In the genomic region with DNA sequence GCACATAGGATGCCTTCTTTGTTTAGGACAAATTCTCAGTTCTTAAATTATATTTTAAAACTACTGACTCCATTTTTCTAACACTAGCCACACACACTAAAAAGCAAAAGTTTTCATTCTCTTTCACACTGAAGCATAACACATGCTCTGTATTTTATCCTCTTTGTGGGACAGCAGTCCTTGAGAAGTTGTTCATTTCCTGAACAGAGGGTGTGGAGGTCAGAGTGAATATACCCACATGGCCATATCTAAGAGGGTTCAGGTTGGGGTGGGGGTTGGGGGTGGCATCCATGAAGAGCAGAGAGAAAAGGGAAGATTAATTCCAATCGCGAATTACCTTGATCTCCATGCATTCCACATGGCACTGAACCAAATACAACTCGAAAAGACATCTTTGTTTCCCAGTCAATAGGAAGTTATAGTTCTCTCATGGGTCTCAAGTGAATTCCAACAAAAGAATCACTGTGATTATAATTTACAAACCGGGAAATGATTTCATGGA, we compare ENCODE assay signal across 35 cellular contexts. TPM values are rescaled to one million over a fixed set of nuclear protein-coding genes. Genes with fewer than 3 reads are reported as not detected.
DNase-seq lines count a peak whose midpoint lies in the region; ATAC-seq and TF ChIP-seq lines count a peak whose summit lies in the region.
"Had no signal": no experiment of that assay in that cellular context is flagged by ENCODE, and none has a peak within 500 bp of the region (broad histone marks: within the 10 kb centered on the region; RNA-seq: fewer than 3 reads in every experiment).

No MANE protein-coding gene starts in this region.

- no peaks in the 10 kb centered on the region for H3K79me2 ChIP-seq in KMS-11 (ENCODE audit: insufficient read depth, low read depth)

- no peak overlapping the region for H2BK12ac ChIP-seq in mesenchymal stem cell (ENCODE audit: low read length in 2 of 2)

- H3K9ac ChIP-seq in KMS-11: no peak overlapping the region
- H3K9ac ChIP-seq in mesenchymal stem cell (ENCODE audit: low read length): peak overlapping the region; percentile 79
- H3K9ac ChIP-seq: BLaER1, GM23248, neural progenitor cell had no signal

- POLR2A ChIA-PET in CD4-positive, alpha-beta T cell (lab: Charles Lee): no interaction called here

- H3K4me3 ChIP-seq in KMS-11 (IDR thresholded peaks at IDR 0.05; ENCODE audit: insufficient read depth, low read depth, low read length): no peak overlapping the region
- H3K4me3 ChIP-seq in mesenchymal stem cell (ENCODE audit: insufficient read depth in 1 of 2, low read depth in 1 of 2, low read length in 2 of 2): peak overlapping the region in 1 of 2 experiments; percentile 42
- H3K4me3 ChIP-seq: BLaER1, GM23248, mucosa of descending colon, neural progenitor cell had no signal

- no peak overlapping the region for H2BK15ac ChIP-seq in mesenchymal stem cell (ENCODE audit: low read depth, poor library complexity, severe bottlenecking)

- H3K27me3 ChIP-seq in KMS-11 (ENCODE audit: insufficient read depth, low read depth) (no peaks in the 10 kb centered on the region), mesenchymal stem cell (ENCODE audit: control insufficient read depth in 1 of 2, insufficient read depth in 1 of 2, low read length in 2 of 2) (no peaks in the 10 kb centered on the region)
- H3K27me3 ChIP-seq in CD4-positive, alpha-beta T cell (ENCODE audit: control insufficient read depth, insufficient read depth, low read length): no peaks in the 10 kb centered on the region
- H3K27me3 ChIP-seq: neural progenitor cell had no signal

- no peak for TF ChIP-seq CTCF in KMS-11 (conservative IDR thresholded peaks at IDR 0.05; ENCODE audit: low read depth, low read length)
- TF ChIP-seq CTCF in CD4-positive, alpha-beta T cell (IDR thresholded peaks at IDR 0.05): no peak
- TF ChIP-seq CTCF in nephron progenitor cell (IDR thresholded peaks at IDR 0.05): no peak

- H3K4me2 ChIP-seq in KMS-11 (peak overlapping the region; percentile 12; the same call in 1 of the 2 replicates), mesenchymal stem cell (ENCODE audit: low read length, poor library complexity, severe bottlenecking) (no peak overlapping the region)
- H3K4me2 ChIP-seq: BLaER1, neural progenitor cell had no signal

- no peaks in the 10 kb centered on the region for H3K27me3 Mint-ChIP-seq in CD4-positive, alpha-beta T cell
- peaks cover 4% of the 10 kb centered on the region for H3K27me3 Mint-ChIP-seq in nephron progenitor cell (ENCODE audit: low read depth, poor library complexity)
- H3K27me3 Mint-ChIP-seq: activated CD4-positive, alpha-beta T cell treated with anti-CD3 and anti-CD28 coated beads, Interleukin-2, amount 10 ng/mL, durations not matched to agents 24 days and 14 days; activated naive CD8-positive, alpha-beta T cell treated with anti-CD3 and anti-CD28 coated beads, Interleukin-2, amount 10 ng/mL, durations not matched to agents 7 days and 5 days; central memory CD8-positive, alpha-beta T cell had no signal

- H3K14ac ChIP-seq in mesenchymal stem cell (ENCODE audit: low read length in 2 of 2): no peak overlapping the region

- H3K79me1 ChIP-seq in mesenchymal stem cell (replicated peaks; ENCODE audit: low read length, poor library complexity, severe bottlenecking): no peaks in the 10 kb centered on the region

- no peaks in the 10 kb centered on the region for H3K36me3 ChIP-seq in KMS-11 (ENCODE audit: insufficient read depth)
- H3K36me3 ChIP-seq in mesenchymal stem cell (ENCODE audit: control insufficient read depth in 1 of 2, insufficient read depth in 2 of 2, low read depth in 1 of 2, low read length in 2 of 2): no peaks in the 10 kb centered on the region
- H3K36me3 ChIP-seq: BLaER1, neural progenitor cell had no signal

- no CpG with 5 or more reads among the region's 4 CpGs for WGBS in mesenchymal stem cell

- peak; percentile 70 for ATAC-seq in sciatic nerve
- no peak for ATAC-seq in CD4-positive, alpha-beta T cell (ENCODE audit: poor library complexity)
- ATAC-seq in HG03439 (IDR thresholded peaks at IDR 0.05; ENCODE audit: unreplicated experiment): no peak
- ATAC-seq: mucosa of descending colon had no signal

- no peaks in the 10 kb centered on the region for H3K9me3 ChIP-seq in mesenchymal stem cell (ENCODE audit: control insufficient read depth, low read length)
- H3K9me3 ChIP-seq in CD4-positive, alpha-beta T cell (ENCODE audit: control insufficient read depth, low read length): no peaks in the 10 kb centered on the region
- H3K9me3 ChIP-seq: BLaER1, mucosa of descending colon had no signal

- no peak overlapping the region for H2AFZ ChIP-seq in KMS-11 (ENCODE audit: low read depth)
- no peak overlapping the region for H2AFZ ChIP-seq in mesenchymal stem cell (ENCODE audit: low read depth, low read length)
- H2AFZ ChIP-seq: GM23248, neural progenitor cell had no signal

- H2AK5ac ChIP-seq in mesenchymal stem cell (ENCODE audit: low read length, severe bottlenecking): no peak overlapping the region

- H3K27ac ChIP-seq in KMS-11: no peak overlapping the region
- no peak overlapping the region for H3K27ac ChIP-seq in mesenchymal stem cell (ENCODE audit: low read length, poor library complexity, severe bottlenecking)
- H3K27ac ChIP-seq in CD4-positive, alpha-beta T cell (ENCODE audit: low read depth, low read length): no peak overlapping the region
- H3K27ac ChIP-seq: BLaER1, GM23248, neural progenitor cell, RWPE1 had no signal

- DNase-seq in COLO829 (ENCODE audit: low spot score) (peak; percentile 80), mesenchymal stem cell (no peak), sciatic nerve (ENCODE audit: low spot score) (no peak), nephron progenitor cell (no peak), GM19238 (ENCODE audit: insufficient read length, low spot score) (no peak)
- DNase-seq in CD4-positive, alpha-beta T cell: no peak
- DNase-seq: ACHN; activated CD4-positive, alpha-beta T cell treated with anti-CD3 and anti-CD28 coated beads, Interleukin-2, amount 10 ng/mL, durations not matched to agents 24 days and 14 days; activated effector memory CD4-positive, alpha-beta T cell treated with anti-CD3 and anti-CD28 coated beads, Interleukin-2, amount 50 U/mL, for 16 hours; activated naive CD8-positive, alpha-beta T cell treated with anti-CD3 and anti-CD28 coated beads, Interleukin-2, amount 10 ng/mL, durations not matched to agents 7 days and 5 days; activated T-cell treated with anti-CD3 and anti-CD28 coated beads, Interleukin-2, amount 50 U/mL, for 1 hour; Calu3; DND-41; glutamatergic neuron; GM23248; islet precursor cell; Karpas-422; mucosa of descending colon; MV-4-11; NCI-H146; NCI-H2107; NCI-H446; trophoblast cell had no signal

- H2BK5ac ChIP-seq in mesenchymal stem cell (ENCODE audit: low read depth, low read length, poor library complexity, severe bottlenecking): no peak overlapping the region

- no peak overlapping the region for H3K18ac ChIP-seq in mesenchymal stem cell (ENCODE audit: low read depth in 1 of 2, low read length in 2 of 2)

- CTCF ChIA-PET in CD4-positive, alpha-beta T cell (lab: Charles Lee): no interaction called here

- peaks cover 76% of the 10 kb centered on the region for H3K4me1 ChIP-seq in KMS-11 (ENCODE audit: low read depth, poor library complexity, severe bottlenecking)
- no peaks in the 10 kb centered on the region for H3K4me1 ChIP-seq in mesenchymal stem cell (ENCODE audit: control insufficient read depth, insufficient read depth, low read depth, low read length)
- H3K4me1 ChIP-seq: neural progenitor cell had no signal

- H4K91ac ChIP-seq in mesenchymal stem cell (ENCODE audit: low read length): no peak overlapping the region

- no peak overlapping the region for H2BK120ac ChIP-seq in mesenchymal stem cell (ENCODE audit: low read depth, low read length)

- intact Hi-C loops in sciatic nerve (cut with DNase I): no loop called here
- intact Hi-C loops in CD4-positive, alpha-beta T cell (cut with DNase I, micrococcal nuclease): no loop called here

- no peak overlapping the region for H3K27ac Mint-ChIP-seq in CD4-positive, alpha-beta T cell
- H3K27ac Mint-ChIP-seq in nephron progenitor cell: no peak overlapping the region
- H3K27ac Mint-ChIP-seq: activated CD4-positive, alpha-beta T cell treated with anti-CD3 and anti-CD28 coated beads, Interleukin-2, amount 10 ng/mL, durations not matched to agents 24 days and 14 days; activated naive CD8-positive, alpha-beta T cell treated with anti-CD3 and anti-CD28 coated beads, Interleukin-2, amount 10 ng/mL, durations not matched to agents 7 days and 5 days; T-helper 2 cell treated with Interferon-gamma antibody and Interleukin-4, amounts not matched to agents 5 μg/mL and 100 μg/mL, for 36 hours had no signal

- H3K4me1 Mint-ChIP-seq in CD4-positive, alpha-beta T cell (ENCODE audit: low read depth): no peaks in the 10 kb centered on the region
- H3K4me1 Mint-ChIP-seq in nephron progenitor cell: no peaks in the 10 kb centered on the region
- H3K4me1 Mint-ChIP-seq: activated CD4-positive, alpha-beta T cell treated with anti-CD3 and anti-CD28 coated beads, Interleukin-2, amount 10 ng/mL, durations not matched to agents 24 days and 14 days; activated naive CD8-positive, alpha-beta T cell treated with anti-CD3 and anti-CD28 coated beads, Interleukin-2, amount 10 ng/mL, durations not matched to agents 7 days and 5 days; central memory CD8-positive, alpha-beta T cell had no signal

- no peak overlapping the region for H3K4me3 Mint-ChIP-seq in CD4-positive, alpha-beta T cell
- H3K4me3 Mint-ChIP-seq in nephron progenitor cell: no peak overlapping the region
- H3K4me3 Mint-ChIP-seq: activated CD4-positive, alpha-beta T cell treated with anti-CD3 and anti-CD28 coated beads, Interleukin-2, amount 10 ng/mL, durations not matched to agents 24 days and 14 days; activated naive CD8-positive, alpha-beta T cell treated with anti-CD3 and anti-CD28 coated beads, Interleukin-2, amount 10 ng/mL, durations not matched to agents 7 days and 5 days; central memory CD8-positive, alpha-beta T cell; neural progenitor cell; T-helper 2 cell treated with Interferon-gamma antibody and Interleukin-4, amounts not matched to agents 5 μg/mL and 100 μg/mL, for 36 hours had no signal

- H3K4ac ChIP-seq in mesenchymal stem cell (ENCODE audit: low read depth in 1 of 2, low read length in 2 of 2): no peak overlapping the region

- no peaks in the 10 kb centered on the region for H3K9me3 Mint-ChIP-seq in CD4-positive, alpha-beta T cell
- peaks cover 22% of the 10 kb centered on the region for H3K9me3 Mint-ChIP-seq in nephron progenitor cell
- H3K9me3 Mint-ChIP-seq: activated CD4-positive, alpha-beta T cell treated with anti-CD3 and anti-CD28 coated beads, Interleukin-2, amount 10 ng/mL, durations not matched to agents 24 days and 14 days; activated naive CD8-positive, alpha-beta T cell treated with anti-CD3 and anti-CD28 coated beads, Interleukin-2, amount 10 ng/mL, durations not matched to agents 7 days and 5 days; central memory CD8-positive, alpha-beta T cell; neural progenitor cell; T-helper 2 cell treated with Interferon-gamma antibody and Interleukin-4, amounts not matched to agents 5 μg/mL and 100 μg/mL, for 36 hours had no signal

- no peak overlapping the region for H4K8ac ChIP-seq in mesenchymal stem cell (ENCODE audit: low read length)

- no peaks in the 10 kb centered on the region for H3K36me3 Mint-ChIP-seq in CD4-positive, alpha-beta T cell (ENCODE audit: low read depth)
- no peaks in the 10 kb centered on the region for H3K36me3 Mint-ChIP-seq in nephron progenitor cell (ENCODE audit: low read depth)
- H3K36me3 Mint-ChIP-seq: activated naive CD8-positive, alpha-beta T cell treated with anti-CD3 and anti-CD28 coated beads, Interleukin-2, amount 10 ng/mL, durations not matched to agents 7 days and 5 days; neural progenitor cell had no signal

- H3K23ac ChIP-seq in mesenchymal stem cell (ENCODE audit: low read length in 2 of 2): no peak overlapping the region

- H4K20me1 ChIP-seq in KMS-11 (ENCODE audit: insufficient read depth): no peaks in the 10 kb centered on the region

RNA-seq across cellular contexts. Expression of gene AMELX, which starts 26.8 kb away (rescaled TPM):
- not detected for polyA plus RNA-seq in mesenchymal stem cell (2013, experiment 1 of 2)
- not detected for polyA plus RNA-seq in mesenchymal stem cell (2013, experiment 2 of 2)
- not detected for total RNA-seq in sciatic nerve
- total RNA-seq in CD4-positive, alpha-beta T cell: not detected
- total RNA-seq: activated CD4-positive, alpha-beta T cell treated with anti-CD3 and anti-CD28 coated beads, Interleukin-2, amount 10 ng/mL, durations not matched to agents 24 days and 14 days; activated CD8-positive, alpha-beta memory T cell treated with anti-CD3 and anti-CD28 coated beads for 36 hours; activated naive CD8-positive, alpha-beta T cell treated with anti-CD3 and anti-CD28 coated beads, Interleukin-2, amount 10 ng/mL, durations not matched to agents 7 days and 5 days; Calu3; dermis microvascular lymphatic vessel endothelial cell; GM23248; lower leg skin; mucosa of descending colon; OCI-LY7; pulmonary artery endothelial cell had no signal
- polyA plus RNA-seq: GM23248 had no signal
